16 cellular contexts compared by ENCODE assay signal in genomic region chr9:126474786-126475485, GRCh38.
DNase-seq lines count a peak whose midpoint lies in the region; ATAC-seq and TF ChIP-seq lines count a peak whose summit lies in the region.
"Had no signal": no experiment of that assay in that cellular context is flagged by ENCODE, and none has a peak within 500 bp of the region (broad histone marks: within the 10 kb centered on the region; RNA-seq: fewer than 3 reads in every experiment).

No MANE protein-coding gene starts in this region.

- DNase-seq in CD4-positive, alpha-beta memory T cell: no peak
- DNase-seq in PC-9 (peak; percentile 38 to 56), dermis blood vessel endothelial cell (peak; percentile 86), DMS 273 treated with DMSO at 0.1 percent for 48 hours (lab: John Stamatoyannopoulos, UW) (no peak), left cardiac atrium (no peak), upper lobe of right lung (no peak), T-helper 1 cell (no peak)
- DNase-seq: activated T-cell treated with anti-CD3 and anti-CD28 coated beads for 4 hours; body of pancreas; mesendoderm; NCI-H2081; NK-92 treated with Interleukin-12 subunit alpha and Interleukin-12 subunit beta, amount 100 ng/mL, for 24 hours had no signal

- BruUV-seq in PC-9 (replicated peaks; lab: Mats Ljungman, UMichigan): no TSS peak

- intact Hi-C loops in CD4-positive, alpha-beta memory T cell (cut with micrococcal nuclease): loop anchor here (5.0 kb wide), 1 partner anchor 78 kb away; no protein-coding TSS in a partner anchor
- intact Hi-C loops in PC-9 (cut with micrococcal nuclease; ENCODE audit: unreplicated experiment) (no loop called here), left cardiac atrium (cut with DNase I) (no loop called here), upper lobe of right lung (cut with DNase I) (no loop called here)

- H3K36me3 ChIP-seq in CD4-positive, alpha-beta memory T cell (ENCODE audit: insufficient read depth, low read length): no peaks in the 10 kb centered on the region
- H3K36me3 ChIP-seq in PC-9 (ENCODE audit: low read depth): no peaks in the 10 kb centered on the region
- no peaks in the 10 kb centered on the region for H3K36me3 ChIP-seq in neutrophil
- no peaks in the 10 kb centered on the region for H3K36me3 ChIP-seq in upper lobe of right lung

- H4K20me1 ChIP-seq in PC-9 (ENCODE audit: insufficient read depth): no peaks in the 10 kb centered on the region

- peaks cover 1 to 7% of the 10 kb centered on the region in 2 donors for H3K36me3 Mint-ChIP-seq in CD4-positive, alpha-beta memory T cell

- peak overlapping the region in 5 of 7 donors; percentile 2 to 62 (median 17) for H3K27ac Mint-ChIP-seq in CD4-positive, alpha-beta memory T cell

- ATAC-seq in left cardiac atrium: no peak
- no peak for ATAC-seq in upper lobe of right lung
- ATAC-seq: activated CD4-positive, CD25-positive, alpha-beta regulatory T cell treated with anti-CD3 and anti-CD28 coated beads, Interleukin-2, amount 50 U/mL, for 24 hours; body of pancreas had no signal

- H3K4me1 Mint-ChIP-seq in CD4-positive, alpha-beta memory T cell: peaks cover 43 to 67% (median 54%) of the 10 kb centered on the region in 4 donors

- H3K79me2 ChIP-seq in PC-9 (ENCODE audit: low read depth): no peaks in the 10 kb centered on the region

- peaks cover 5% of the 10 kb centered on the region; the same call in 1 of the 2 replicates for H3F3A ChIP-seq in PC-9 (ENCODE audit: insufficient read depth, low read depth)

- CTCF ChIA-PET in CD4-positive, alpha-beta memory T cell (lab: Charles Lee; ENCODE audit: partially characterized antibody): interaction anchor here (1.3 to 3.0 kb wide), 2 partner anchors 16 to 76 kb away, joined by 4 to 13 read pairs; no protein-coding TSS in a partner anchor
- CTCF ChIA-PET in PC-9 (lab: Charles Lee): no interaction called here

- peak overlapping the region; percentile 48 for H3K4me2 ChIP-seq in PC-9

- no peak overlapping the region for H3K4me3 ChIP-seq in CD4-positive, alpha-beta memory T cell (ENCODE audit: low read length in 2 of 2)
- H3K4me3 ChIP-seq in PC-9: no peak overlapping the region
- H3K4me3 ChIP-seq in neutrophil (ENCODE audit: low read depth in 1 of 2, low read length in 1 of 2): no peak overlapping the region
- H3K4me3 ChIP-seq in upper lobe of right lung: no peak overlapping the region
- H3K4me3 ChIP-seq: body of pancreas had no signal

- TF ChIP-seq CTCF in PC-9 (conservative IDR thresholded peaks at IDR 0.05): no peak
- no peak for TF ChIP-seq CTCF in neutrophil (IDR thresholded peaks at IDR 0.05)
- no peak for TF ChIP-seq CTCF in upper lobe of right lung (IDR thresholded peaks at IDR 0.05)

- H3K9me2 ChIP-seq in PC-9 (ENCODE audit: insufficient read depth): no peaks in the 10 kb centered on the region

- H3K4me1 ChIP-seq in CD4-positive, alpha-beta memory T cell (ENCODE audit: insufficient read depth, low read length): peaks cover 48% of the 10 kb centered on the region
- H3K4me1 ChIP-seq in PC-9 (replicated peaks; ENCODE audit: insufficient read depth) (peaks cover 10% of the 10 kb centered on the region), neutrophil (ENCODE audit: control insufficient read depth in 1 of 2, insufficient read depth in 1 of 2, low read depth in 1 of 2, low read length in 1 of 2) (peaks cover 79 to 80% of the 10 kb centered on the region in 2 experiments), upper lobe of right lung (peaks cover 21% of the 10 kb centered on the region)
- H3K4me1 ChIP-seq: body of pancreas had no signal

- H3K27me3 Mint-ChIP-seq in CD4-positive, alpha-beta memory T cell: no peaks in the 10 kb centered on the region

- H3K4me3 Mint-ChIP-seq in CD4-positive, alpha-beta memory T cell: peak overlapping the region in 1 of 8 donors; percentile 3

- no peaks in the 10 kb centered on the region for H3K27me3 ChIP-seq in CD4-positive, alpha-beta memory T cell (ENCODE audit: insufficient read depth, low read length)
- H3K27me3 ChIP-seq in PC-9 (ENCODE audit: insufficient read depth, low read depth) (no peaks in the 10 kb centered on the region), neutrophil (no peaks in the 10 kb centered on the region), upper lobe of right lung (no peaks in the 10 kb centered on the region)
- H3K27me3 ChIP-seq: body of pancreas had no signal

- H3K9me3 ChIP-seq in CD4-positive, alpha-beta memory T cell (ENCODE audit: control insufficient read depth in 1 of 2, low read length in 2 of 2): no peaks in the 10 kb centered on the region
- H3K9me3 ChIP-seq in PC-9 (ENCODE audit: insufficient read depth, low read depth) (no peaks in the 10 kb centered on the region), neutrophil (no peaks in the 10 kb centered on the region), upper lobe of right lung (no peaks in the 10 kb centered on the region)
- H3K9me3 ChIP-seq: body of pancreas had no signal

- no peak overlapping the region for H3K27ac ChIP-seq in CD4-positive, alpha-beta memory T cell (ENCODE audit: low read depth, low read length)
- no peak overlapping the region for H3K27ac ChIP-seq in PC-9
- peak overlapping the region; percentile 94 for H3K27ac ChIP-seq in neutrophil
- no peak overlapping the region for H3K27ac ChIP-seq in upper lobe of right lung
- H3K27ac ChIP-seq: body of pancreas, C4-2B, epithelial cell of prostate had no signal

- H2AFZ ChIP-seq in PC-9: no peak overlapping the region

- POLR2A ChIA-PET in CD4-positive, alpha-beta memory T cell (lab: Charles Lee; ENCODE audit: partially characterized antibody): no interaction called here
- POLR2A ChIA-PET in PC-9 (lab: Charles Lee; ENCODE audit: unreplicated experiment): interaction anchor here (0.7 kb wide), 1 partner anchor 1003 kb away, joined by 6 read pairs; no protein-coding TSS in a partner anchor

- H3K9me3 Mint-ChIP-seq in CD4-positive, alpha-beta memory T cell: no peaks in the 10 kb centered on the region

Comparison
In these comparisons a context has a peak if more than half of its experiments do, and no peak if none do; other contexts are left out.
1. DNase-seq: peak in PC-9 (2 of 2) and dermis blood vessel endothelial cell (single experiment); none in CD4-positive, alpha-beta memory T cell (0 of 5), DMS 273 treated with DMSO at 0.1 percent for 48 hours (single experiment), left cardiac atrium (single experiment), upper lobe of right lung (single experiment) and T-helper 1 cell (0 of 5).